12 cellular contexts compared by ENCODE assay signal in genomic region chr10:14569274-14570060, GRCh38.
DNase-seq lines count a peak whose midpoint lies in the region; ATAC-seq and TF ChIP-seq lines count a peak whose summit lies in the region.
"Had no signal": no experiment of that assay in that cellular context is flagged by ENCODE, and none has a peak within 500 bp of the region (broad histone marks: within the 10 kb centered on the region; RNA-seq: fewer than 3 reads in every experiment).

No MANE protein-coding gene starts in this region.

- 93% methylated on average over 9 of the region's 9 CpGs for WGBS in mammary epithelial cell (ENCODE audit: low coverage, missing lambda C conversion rate)
- WGBS in adrenal gland, 4 donors = 55 to 72% (median 69%) methylated on average over 6 to 9 of the region's 9 CpGs

- ATAC-seq in mucosa of descending colon = peak; percentile 74
- ATAC-seq in upper lobe of right lung = peak; percentile 28

- H3K79me2 ChIP-seq in mammary epithelial cell (ENCODE audit: insufficient read depth, low read length) = peaks cover 11% of the 10 kb centered on the region

- no peaks in the 10 kb centered on the region for H4K20me1 ChIP-seq in mammary epithelial cell (ENCODE audit: insufficient read depth, low read length)

- H3K4me1 ChIP-seq in breast epithelium (peaks cover 0 to 7% of the 10 kb centered on the region in 2 donors), mammary epithelial cell (ENCODE audit: insufficient read depth, low read length) (peaks cover 10% of the 10 kb centered on the region), adrenal gland (replicated peaks in 1 of 2) (peaks cover 7 to 24% of the 10 kb centered on the region in 2 donors), mucosa of descending colon (ENCODE audit: low read depth) (peaks cover 15% of the 10 kb centered on the region), upper lobe of right lung (peaks cover 22% of the 10 kb centered on the region)

- H3K27me3 ChIP-seq in breast epithelium (no peaks in the 10 kb centered on the region), mammary epithelial cell (ENCODE audit: insufficient read depth, low read length) (no peaks in the 10 kb centered on the region), adrenal gland (no peaks in the 10 kb centered on the region), upper lobe of right lung (no peaks in the 10 kb centered on the region)

- no peak for DNase-seq in breast epithelium (ENCODE audit: low spot score in 2 of 2)
- DNase-seq in mammary epithelial cell = no peak
- peak in 4 of 7 donors; percentile 61 to 73 (median 65) for DNase-seq in adrenal gland
- peak; percentile 64 to 72 (median 69) for DNase-seq in mucosa of descending colon
- DNase-seq in upper lobe of right lung = no peak
- DNase-seq in DMS153 (lab: John Stamatoyannopoulos, UW) = no peak
- no peak for DNase-seq in ACHN
- no peak for DNase-seq in KBM-7
- DNase-seq: GF-D8, NCI-H1092, NCI-H774 had no signal

- intact Hi-C loops in breast epithelium (cut with DNase I; ENCODE audit: low total_unique reads) (no loop called here), mammary epithelial cell (cut with micrococcal nuclease) (no loop called here), adrenal gland (cut with DNase I) (no loop called here), mucosa of descending colon (cut with DNase I, micrococcal nuclease) (no loop called here), upper lobe of right lung (cut with DNase I) (no loop called here)

- no peak overlapping the region for H3K9ac ChIP-seq in mammary epithelial cell (ENCODE audit: insufficient read depth, low read length)

- no peak for TF ChIP-seq CTCF in breast epithelium (IDR thresholded peaks at IDR 0.05)
- no peak for TF ChIP-seq CTCF in mammary epithelial cell (conservative IDR thresholded peaks at IDR 0.05 in 1 of 2, IDR thresholded peaks at IDR 0.05 in 1 of 2; ENCODE audit: extremely low read depth in 1 of 2, insufficient read depth in 1 of 2, low read depth in 1 of 2, low read length in 2 of 2)
- TF ChIP-seq CTCF in adrenal gland (IDR thresholded peaks at IDR 0.05) = no peak
- no peak for TF ChIP-seq CTCF in mucosa of descending colon (IDR thresholded peaks at IDR 0.05)
- no peak for TF ChIP-seq CTCF in upper lobe of right lung (IDR thresholded peaks at IDR 0.05)

- no peaks in the 10 kb centered on the region for H3K36me3 ChIP-seq in breast epithelium
- H3K36me3 ChIP-seq in mammary epithelial cell (ENCODE audit: insufficient read depth, low read length) = no peaks in the 10 kb centered on the region
- H3K36me3 ChIP-seq in adrenal gland (replicated peaks in 1 of 2) = no peaks in the 10 kb centered on the region
- no peaks in the 10 kb centered on the region for H3K36me3 ChIP-seq in mucosa of descending colon (ENCODE audit: low read depth)
- H3K36me3 ChIP-seq in upper lobe of right lung = no peaks in the 10 kb centered on the region

- no TSS peak for BruUV-seq in mammary epithelial cell (replicated peaks; lab: Mats Ljungman, UMichigan)

- dilution Hi-C loops in mammary epithelial cell (cut with HindIII; ENCODE audit: low sequenced_read_pairs) = no loop called here

- no peaks in the 10 kb centered on the region for H3K9me3 ChIP-seq in breast epithelium
- no peaks in the 10 kb centered on the region for H3K9me3 ChIP-seq in mammary epithelial cell (replicated peaks; ENCODE audit: insufficient read depth, low read length)
- no peaks in the 10 kb centered on the region for H3K9me3 ChIP-seq in adrenal gland (replicated peaks in 1 of 3)
- no peaks in the 10 kb centered on the region for H3K9me3 ChIP-seq in mucosa of descending colon
- H3K9me3 ChIP-seq in upper lobe of right lung = no peaks in the 10 kb centered on the region

- in situ Hi-C loops in mammary epithelial cell (cut with MboI; ENCODE audit: low sequenced_read_pairs in 2 of 2) (no loop called here), ACHN (cut with HindIII; ENCODE audit: low pct_ligation_motif_present, low pct_unique_long_range_greater_than_20kb, low sequenced_read_pairs) (no loop called here), KBM-7 (cut with MboI; ENCODE audit: low pct_unique_long_range_greater_than_20kb, low sequenced_read_pairs) (no loop called here)

- H3K27ac ChIP-seq in breast epithelium = peak overlapping the region; percentile 79
- H3K27ac ChIP-seq in mammary epithelial cell (ENCODE audit: insufficient read depth, low read depth, low read length) = no peak overlapping the region
- H3K27ac ChIP-seq in adrenal gland = peak overlapping the region in 1 of 5 donors; percentile 40
- peak overlapping the region; percentile 40 for H3K27ac ChIP-seq in upper lobe of right lung
- H3K27ac ChIP-seq: SK-N-MC had no signal

- H3K4me2 ChIP-seq in mammary epithelial cell (ENCODE audit: insufficient read depth, low read depth, low read length) = no peak overlapping the region

- H3K4me3 ChIP-seq in breast epithelium (no peak overlapping the region), mammary epithelial cell (replicated peaks in 1 of 3; ENCODE audit: insufficient read depth in 1 of 3, low read depth in 2 of 3, low read length in 3 of 3) (no peak overlapping the region), adrenal gland (no peak overlapping the region), mucosa of descending colon (no peak overlapping the region), upper lobe of right lung (no peak overlapping the region)
- H3K4me3 ChIP-seq: SK-N-MC had no signal

- H2AFZ ChIP-seq in mammary epithelial cell (ENCODE audit: low read depth, low read length) = no peak overlapping the region

- TF ChIP-seq POLR2A in breast epithelium (IDR thresholded peaks at IDR 0.05) (no peak), adrenal gland (IDR thresholded peaks at IDR 0.05) (no peak)

- CTCF ChIA-PET in mammary epithelial cell (lab: Charles Lee; ENCODE audit: low non-redundant PET) = no interaction called here

Comparison
In these comparisons a context has a peak if more than half of its experiments do, and no peak if none do; other contexts are left out.
1. DNase-seq: peak in adrenal gland (4 of 7) and mucosa of descending colon (3 of 3); none in breast epithelium (0 of 2), mammary epithelial cell (single experiment), upper lobe of right lung (single experiment), DMS153 (single experiment), ACHN (single experiment) and KBM-7 (single experiment).